In the genomic region with DNA sequence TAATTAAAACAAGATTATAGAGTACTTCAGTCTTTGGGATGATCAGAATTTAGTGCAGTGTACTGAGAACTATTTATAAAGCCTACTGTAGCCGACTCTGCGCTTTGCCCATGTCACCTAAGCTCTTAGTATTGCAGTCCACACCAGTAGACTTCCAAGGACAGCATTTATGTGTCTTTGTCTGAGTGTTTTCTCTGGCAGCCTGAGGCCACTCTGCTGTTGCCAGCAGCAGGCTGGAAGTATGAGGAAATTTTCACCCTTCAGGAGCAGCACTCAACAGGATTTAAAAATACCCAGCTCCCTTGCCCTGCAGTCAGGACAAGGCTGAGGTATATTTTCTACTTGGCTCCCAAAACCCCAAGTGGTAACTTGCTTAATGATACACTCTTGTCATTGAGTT, we compare ENCODE assay signal across 8 cellular contexts.
DNase-seq lines count a peak whose midpoint lies in the region; ATAC-seq and TF ChIP-seq lines count a peak whose summit lies in the region.
"Not testable (repeated sequence)": the region's sequence is repeated elsewhere in the genome, so short reads cannot be mapped to it uniquely, and the experiment has no call there.

No MANE protein-coding gene starts in this region.

- H3K4me1 Mint-ChIP-seq in chondrocyte (ENCODE audit: low read depth), result peaks cover 24% of the 10 kb centered on the region

- not testable (repeated sequence) for H3K9me3 Mint-ChIP-seq in chondrocyte (ENCODE audit: low read depth)

- not testable (repeated sequence) for H3K23ac ChIP-seq in neuronal stem cell (ENCODE audit: low read depth, low read length, poor library complexity)

- H3K27me3 Mint-ChIP-seq in chondrocyte (ENCODE audit: low read depth), result not testable (repeated sequence)

- H3K4me3 ChIP-seq in DND-41 (ENCODE audit: low read depth in 1 of 2, low read length in 2 of 2); MG63; neuronal stem cell (ENCODE audit: low read length in 2 of 2); aorta (ENCODE audit: low read length in 2 of 2): not testable (repeated sequence)

- H3K14ac ChIP-seq in neuronal stem cell (ENCODE audit: low read length), result not testable (repeated sequence)

- 0 out of 2 replicates have a peak overlapping the region, but pooled peaks have one; percentile 4 for H3K4me2 ChIP-seq in DND-41 (ENCODE audit: insufficient read depth, low read length)
- not testable (repeated sequence) for H3K4me2 ChIP-seq in neuronal stem cell (ENCODE audit: insufficient read depth, low read length, poor library complexity, severe bottlenecking)

- H3K27ac Mint-ChIP-seq in chondrocyte (ENCODE audit: unreplicated experiment), result peak overlapping the region; percentile 79

- ATAC-seq in DND-41 (ENCODE audit: insufficient read depth, low read depth) (peak; percentile 50), aorta (ENCODE audit: low FRiP score) (peak; percentile 63)

- not testable (repeated sequence) for H3K9me3 ChIP-seq in DND-41 (ENCODE audit: insufficient read depth, low read length, severe bottlenecking); MG63; neuronal stem cell (replicated peaks in 1 of 2; ENCODE audit: control insufficient read depth in 2 of 2, insufficient read depth in 1 of 2, low read depth in 1 of 2, low read length in 2 of 2); aorta (ENCODE audit: control insufficient read depth, low read length)

- not testable (repeated sequence) for H3K4ac ChIP-seq in neuronal stem cell (ENCODE audit: low read length)

- H3K79me2 ChIP-seq in DND-41 (ENCODE audit: insufficient read depth, low read length), result not testable (repeated sequence)

- not testable (repeated sequence) for H2BK5ac ChIP-seq in neuronal stem cell (ENCODE audit: low read length)

- H3K79me1 ChIP-seq in neuronal stem cell (ENCODE audit: low read depth, low read length), result not testable (repeated sequence)

- H2BK120ac ChIP-seq in neuronal stem cell (ENCODE audit: low read depth, low read length), result not testable (repeated sequence)

- not testable (repeated sequence) for H3K4me1 ChIP-seq in DND-41 (ENCODE audit: insufficient read depth, low read length); neuronal stem cell (ENCODE audit: control insufficient read depth in 2 of 2, insufficient read depth in 1 of 2, low read depth in 1 of 2, low read length in 2 of 2); aorta (ENCODE audit: control insufficient read depth in 1 of 2, insufficient read depth in 2 of 2, low read length in 2 of 2)

- not testable (repeated sequence) for H3K27ac ChIP-seq in DND-41 (ENCODE audit: low read length); neuronal stem cell (replicated peaks; ENCODE audit: low read length); aorta (ENCODE audit: low read depth in 1 of 2, low read length in 2 of 2)

- H2AFZ ChIP-seq in DND-41 (ENCODE audit: low read depth, low read length) (peak overlapping the region; percentile 19; the same call in 1 of the 2 replicates), neuronal stem cell (ENCODE audit: low read length) (peak overlapping the region; percentile 28)

- DNase-seq in DND-41; chondrocyte (ENCODE audit: low spot score); neuronal stem cell (ENCODE audit: low spot score): not testable (repeated sequence)
- DNase-seq in MG63, result peak; percentile 34
- peak; percentile 10 for DNase-seq in SK-MEL-5 (ENCODE audit: low read depth, low spot score)
- peak; percentile 5 for DNase-seq in foreskin melanocyte
- peak; percentile 63 for DNase-seq in islet precursor cell
- peak in 1 of 2 donors; percentile 72 for DNase-seq in aorta

- H3K18ac ChIP-seq in neuronal stem cell (ENCODE audit: low read length), result not testable (repeated sequence)

- H2AK5ac ChIP-seq in neuronal stem cell (ENCODE audit: low read depth, low read length), result not testable (repeated sequence)

- not testable (repeated sequence) for H4K20me1 ChIP-seq in DND-41 (ENCODE audit: insufficient read depth, low read length)

- H3K36me3 Mint-ChIP-seq in chondrocyte (ENCODE audit: low read depth), result not testable (repeated sequence)

- not testable (repeated sequence) for H2BK12ac ChIP-seq in neuronal stem cell (ENCODE audit: low read length)

- not testable (repeated sequence) for H2BK15ac ChIP-seq in neuronal stem cell (ENCODE audit: low read length)

- not testable (repeated sequence) for TF ChIP-seq CTCF in DND-41 (IDR thresholded peaks at IDR 0.05; ENCODE audit: borderline replicate concordance, extremely low read depth, low read length, poor library complexity, severe bottlenecking); chondrocyte (IDR thresholded peaks at IDR 0.05)

- not testable (repeated sequence) for H3K36me3 ChIP-seq in DND-41 (ENCODE audit: insufficient read depth, low read length); MG63; neuronal stem cell (replicated peaks in 1 of 2; ENCODE audit: control insufficient read depth in 2 of 2, insufficient read depth in 2 of 2, low read length in 2 of 2); aorta (ENCODE audit: control insufficient read depth in 1 of 2, insufficient read depth in 2 of 2, low read length in 1 of 2)

- H3K9ac ChIP-seq in DND-41 (ENCODE audit: low read depth, low read length); neuronal stem cell (ENCODE audit: low read depth, low read length, poor library complexity): not testable (repeated sequence)

- intact Hi-C loops in aorta (cut with DNase I), result not testable (repeated sequence)

- H4K91ac ChIP-seq in neuronal stem cell (ENCODE audit: low read depth, low read length, poor library complexity), result not testable (repeated sequence)

- in situ Hi-C loops in SK-MEL-5 (cut with HindIII; ENCODE audit: low pct_unique_long_range_greater_than_20kb, low sequenced_read_pairs), result not testable (repeated sequence)

- not testable (repeated sequence) for H4K8ac ChIP-seq in neuronal stem cell (ENCODE audit: low read depth, low read length)

- not testable (repeated sequence) for H3K27me3 ChIP-seq in DND-41 (ENCODE audit: insufficient read depth, low read length, poor library complexity); MG63; neuronal stem cell (ENCODE audit: control insufficient read depth in 3 of 3, insufficient read depth in 3 of 3, low read depth in 1 of 3, low read length in 3 of 3); aorta (ENCODE audit: control insufficient read depth in 1 of 2, insufficient read depth in 2 of 2, low read length in 1 of 2)

- WGBS in neuronal stem cell (ENCODE audit: extremely low coverage in 2 of 2, insufficient read length in 2 of 2, insufficient replicate concordance in 1 of 2), 2 donors, result no CpG with 5 or more reads among the region's 2 CpGs
- 3% methylated on average over 2 of the region's 2 CpGs for WGBS in aorta, 2 donors

- H3K4me3 Mint-ChIP-seq in chondrocyte (ENCODE audit: unreplicated experiment), result not testable (repeated sequence)
